In the genomic region with DNA sequence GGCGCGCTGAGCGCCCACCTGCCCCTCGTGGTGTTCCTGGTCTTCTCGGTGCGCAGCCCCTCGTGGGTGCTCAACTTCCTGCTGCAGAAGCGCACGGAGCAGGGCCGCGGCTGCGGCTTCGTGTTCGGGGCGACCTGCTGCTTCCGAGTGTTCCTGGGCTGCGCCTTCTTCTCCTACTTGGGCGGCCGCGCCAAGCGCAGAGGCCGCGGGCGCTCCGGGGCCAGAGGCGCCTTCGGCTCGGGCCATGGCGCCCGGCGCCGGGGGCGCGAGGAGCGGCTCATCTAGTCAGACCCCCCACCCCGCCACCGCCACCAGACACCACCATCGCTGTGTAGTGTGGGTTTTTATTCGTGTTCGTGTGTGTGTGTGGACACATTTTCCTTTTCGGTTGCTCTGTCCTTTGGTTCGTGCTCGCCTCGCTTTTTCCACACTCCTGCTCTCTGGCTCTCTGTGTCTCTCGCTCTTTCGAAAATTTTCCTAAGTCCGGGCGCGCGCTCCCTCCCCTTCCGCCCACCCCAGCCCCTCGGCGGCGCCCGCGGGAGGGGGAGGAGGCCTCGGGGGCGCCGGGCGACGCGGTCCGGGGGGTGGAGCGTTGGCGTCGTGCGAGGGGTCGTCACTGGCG, we compare ENCODE assay signal across 1 cellular context.
TF ChIP-seq lines count a peak whose summit lies in the region.

No MANE protein-coding gene starts in this region.

TF ChIP-seq in K562, 482 proteins besides CTCF, POLR2A, EP300 and RAD21 (continued from another document and continues in another):
- TF ChIP-seq, protein P1, sequence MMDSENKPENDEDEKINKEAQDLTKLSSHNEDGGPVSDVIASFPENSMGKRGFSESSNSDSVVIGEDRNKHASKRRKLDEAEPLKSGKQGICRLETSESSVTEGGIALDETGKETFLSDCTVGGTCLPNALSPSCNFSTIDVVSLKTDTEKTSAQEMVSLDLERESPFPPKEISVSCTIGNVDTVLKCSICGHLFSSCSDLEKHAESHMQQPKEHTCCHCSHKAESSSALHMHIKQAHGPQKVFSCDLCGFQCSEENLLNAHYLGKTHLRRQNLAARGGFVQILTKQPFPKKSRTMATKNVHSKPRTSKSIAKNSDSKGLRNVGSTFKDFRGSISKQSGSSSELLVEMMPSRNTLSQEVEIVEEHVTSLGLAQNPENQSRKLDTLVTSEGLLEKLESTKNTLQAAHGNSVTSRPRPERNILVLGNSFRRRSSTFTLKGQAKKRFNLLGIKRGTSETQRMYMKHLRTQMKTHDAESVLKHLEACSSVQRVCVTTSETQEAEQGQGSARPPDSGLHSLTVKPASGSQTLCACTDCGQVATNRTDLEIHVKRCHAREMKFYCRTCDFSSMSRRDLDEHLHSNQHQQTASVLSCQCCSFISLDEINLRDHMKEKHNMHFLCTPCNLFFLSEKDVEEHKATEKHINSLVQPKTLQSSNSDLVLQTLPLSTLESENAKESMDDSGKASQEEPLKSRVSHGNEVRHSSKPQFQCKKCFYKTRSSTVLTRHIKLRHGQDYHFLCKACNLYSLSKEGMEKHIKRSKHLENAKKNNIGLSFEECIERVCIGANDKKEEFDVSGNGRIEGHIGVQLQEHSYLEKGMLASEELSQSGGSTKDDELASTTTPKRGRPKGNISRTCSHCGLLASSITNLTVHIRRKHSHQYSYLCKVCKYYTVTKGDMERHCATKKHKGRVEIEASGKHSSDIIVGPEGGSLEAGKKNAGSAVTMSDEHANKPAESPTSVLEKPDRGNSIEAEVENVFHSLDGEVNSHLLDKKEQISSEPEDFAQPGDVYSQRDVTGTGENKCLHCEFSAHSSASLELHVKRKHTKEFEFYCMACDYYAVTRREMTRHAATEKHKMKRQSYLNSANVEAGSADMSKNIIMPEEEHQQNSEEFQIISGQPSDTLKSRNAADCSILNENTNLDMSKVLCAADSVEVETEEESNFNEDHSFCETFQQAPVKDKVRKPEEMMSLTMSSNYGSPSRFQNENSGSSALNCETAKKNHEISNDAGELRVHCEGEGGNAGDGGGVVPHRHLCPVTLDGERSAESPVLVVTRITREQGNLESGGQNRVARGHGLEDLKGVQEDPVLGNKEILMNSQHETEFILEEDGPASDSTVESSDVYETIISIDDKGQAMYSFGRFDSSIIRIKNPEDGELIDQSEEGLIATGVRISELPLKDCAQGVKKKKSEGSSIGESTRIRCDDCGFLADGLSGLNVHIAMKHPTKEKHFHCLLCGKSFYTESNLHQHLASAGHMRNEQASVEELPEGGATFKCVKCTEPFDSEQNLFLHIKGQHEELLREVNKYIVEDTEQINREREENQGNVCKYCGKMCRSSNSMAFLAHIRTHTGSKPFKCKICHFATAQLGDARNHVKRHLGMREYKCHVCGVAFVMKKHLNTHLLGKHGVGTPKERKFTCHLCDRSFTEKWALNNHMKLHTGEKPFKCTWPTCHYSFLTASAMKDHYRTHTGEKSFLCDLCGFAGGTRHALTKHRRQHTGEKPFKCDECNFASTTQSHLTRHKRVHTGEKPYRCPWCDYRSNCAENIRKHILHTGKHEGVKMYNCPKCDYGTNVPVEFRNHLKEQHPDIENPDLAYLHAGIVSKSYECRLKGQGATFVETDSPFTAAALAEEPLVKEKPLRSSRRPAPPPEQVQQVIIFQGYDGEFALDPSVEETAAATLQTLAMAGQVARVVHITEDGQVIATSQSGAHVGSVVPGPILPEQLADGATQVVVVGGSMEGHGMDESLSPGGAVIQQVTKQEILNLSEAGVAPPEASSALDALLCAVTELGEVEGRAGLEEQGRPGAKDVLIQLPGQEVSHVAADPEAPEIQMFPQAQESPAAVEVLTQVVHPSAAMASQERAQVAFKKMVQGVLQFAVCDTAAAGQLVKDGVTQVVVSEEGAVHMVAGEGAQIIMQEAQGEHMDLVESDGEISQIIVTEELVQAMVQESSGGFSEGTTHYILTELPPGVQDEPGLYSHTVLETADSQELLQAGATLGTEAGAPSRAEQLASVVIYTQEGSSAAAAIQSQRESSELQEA (IDR thresholded peaks at IDR 0.05; ENCODE audit: low read depth) = no peak
- TF ChIP-seq, protein P2, sequence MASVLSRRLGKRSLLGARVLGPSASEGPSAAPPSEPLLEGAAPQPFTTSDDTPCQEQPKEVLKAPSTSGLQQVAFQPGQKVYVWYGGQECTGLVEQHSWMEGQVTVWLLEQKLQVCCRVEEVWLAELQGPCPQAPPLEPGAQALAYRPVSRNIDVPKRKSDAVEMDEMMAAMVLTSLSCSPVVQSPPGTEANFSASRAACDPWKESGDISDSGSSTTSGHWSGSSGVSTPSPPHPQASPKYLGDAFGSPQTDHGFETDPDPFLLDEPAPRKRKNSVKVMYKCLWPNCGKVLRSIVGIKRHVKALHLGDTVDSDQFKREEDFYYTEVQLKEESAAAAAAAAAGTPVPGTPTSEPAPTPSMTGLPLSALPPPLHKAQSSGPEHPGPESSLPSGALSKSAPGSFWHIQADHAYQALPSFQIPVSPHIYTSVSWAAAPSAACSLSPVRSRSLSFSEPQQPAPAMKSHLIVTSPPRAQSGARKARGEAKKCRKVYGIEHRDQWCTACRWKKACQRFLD (CRISPR knock-in tag; IDR thresholded peaks at IDR 0.05) = no peak
- no peak for TF ChIP-seq MIER1 (IDR thresholded peaks at IDR 0.05; ENCODE audit: low read depth)
- TF ChIP-seq RBM22 (IDR thresholded peaks at IDR 0.05; ENCODE audit: low read depth, low read length, poor library complexity, severe bottlenecking) = peak; percentile 56
- TF ChIP-seq CREB1 (IDR thresholded peaks at IDR 0.05) = no peak
- no peak for TF ChIP-seq CREB1 (CRISPR knock-in tag; IDR thresholded peaks at IDR 0.05)
- TF ChIP-seq FOXJ2 (tag; IDR thresholded peaks at IDR 0.05) = no peak
- TF ChIP-seq, protein P3, sequence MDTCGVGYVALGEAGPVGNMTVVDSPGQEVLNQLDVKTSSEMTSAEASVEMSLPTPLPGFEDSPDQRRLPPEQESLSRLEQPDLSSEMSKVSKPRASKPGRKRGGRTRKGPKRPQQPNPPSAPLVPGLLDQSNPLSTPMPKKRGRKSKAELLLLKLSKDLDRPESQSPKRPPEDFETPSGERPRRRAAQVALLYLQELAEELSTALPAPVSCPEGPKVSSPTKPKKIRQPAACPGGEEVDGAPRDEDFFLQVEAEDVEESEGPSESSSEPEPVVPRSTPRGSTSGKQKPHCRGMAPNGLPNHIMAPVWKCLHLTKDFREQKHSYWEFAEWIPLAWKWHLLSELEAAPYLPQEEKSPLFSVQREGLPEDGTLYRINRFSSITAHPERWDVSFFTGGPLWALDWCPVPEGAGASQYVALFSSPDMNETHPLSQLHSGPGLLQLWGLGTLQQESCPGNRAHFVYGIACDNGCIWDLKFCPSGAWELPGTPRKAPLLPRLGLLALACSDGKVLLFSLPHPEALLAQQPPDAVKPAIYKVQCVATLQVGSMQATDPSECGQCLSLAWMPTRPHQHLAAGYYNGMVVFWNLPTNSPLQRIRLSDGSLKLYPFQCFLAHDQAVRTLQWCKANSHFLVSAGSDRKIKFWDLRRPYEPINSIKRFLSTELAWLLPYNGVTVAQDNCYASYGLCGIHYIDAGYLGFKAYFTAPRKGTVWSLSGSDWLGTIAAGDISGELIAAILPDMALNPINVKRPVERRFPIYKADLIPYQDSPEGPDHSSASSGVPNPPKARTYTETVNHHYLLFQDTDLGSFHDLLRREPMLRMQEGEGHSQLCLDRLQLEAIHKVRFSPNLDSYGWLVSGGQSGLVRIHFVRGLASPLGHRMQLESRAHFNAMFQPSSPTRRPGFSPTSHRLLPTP (IDR thresholded peaks at IDR 0.05; ENCODE audit: borderline replicate concordance, extremely low read depth, insufficient read length) = no peak
- no peak for TF ChIP-seq SREBF2 (CRISPR knock-in tag; IDR thresholded peaks at IDR 0.05)
- TF ChIP-seq, protein P4, sequence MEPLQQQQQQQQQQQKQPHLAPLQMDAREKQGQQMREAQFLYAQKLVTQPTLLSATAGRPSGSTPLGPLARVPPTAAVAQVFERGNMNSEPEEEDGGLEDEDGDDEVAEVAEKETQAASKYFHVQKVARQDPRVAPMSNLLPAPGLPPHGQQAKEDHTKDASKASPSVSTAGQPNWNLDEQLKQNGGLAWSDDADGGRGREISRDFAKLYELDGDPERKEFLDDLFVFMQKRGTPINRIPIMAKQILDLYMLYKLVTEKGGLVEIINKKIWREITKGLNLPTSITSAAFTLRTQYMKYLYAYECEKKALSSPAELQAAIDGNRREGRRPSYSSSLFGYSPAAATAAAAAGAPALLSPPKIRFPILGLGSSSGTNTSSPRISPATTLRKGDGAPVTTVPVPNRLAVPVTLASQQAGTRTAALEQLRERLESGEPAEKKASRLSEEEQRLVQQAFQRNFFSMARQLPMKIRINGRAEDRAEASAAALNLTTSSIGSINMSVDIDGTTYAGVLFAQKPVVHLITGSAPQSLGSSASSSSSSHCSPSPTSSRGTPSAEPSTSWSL (CRISPR knock-in tag; IDR thresholded peaks at IDR 0.05; ENCODE audit: borderline replicate concordance) = no peak
- no peak for TF ChIP-seq KLF6 (CRISPR knock-in tag; IDR thresholded peaks at IDR 0.05; ENCODE audit: borderline replicate concordance)
- TF ChIP-seq FUS (optimal IDR thresholded peaks at IDR 0.05; ENCODE audit: low read depth, low read length) = peak; percentile 20
- peak; percentile 56; the same call in 1 of the 2 replicates for TF ChIP-seq SAFB (IDR thresholded peaks at IDR 0.05; ENCODE audit: borderline replicate concordance, low read depth, low read length)
- TF ChIP-seq, protein P5, sequence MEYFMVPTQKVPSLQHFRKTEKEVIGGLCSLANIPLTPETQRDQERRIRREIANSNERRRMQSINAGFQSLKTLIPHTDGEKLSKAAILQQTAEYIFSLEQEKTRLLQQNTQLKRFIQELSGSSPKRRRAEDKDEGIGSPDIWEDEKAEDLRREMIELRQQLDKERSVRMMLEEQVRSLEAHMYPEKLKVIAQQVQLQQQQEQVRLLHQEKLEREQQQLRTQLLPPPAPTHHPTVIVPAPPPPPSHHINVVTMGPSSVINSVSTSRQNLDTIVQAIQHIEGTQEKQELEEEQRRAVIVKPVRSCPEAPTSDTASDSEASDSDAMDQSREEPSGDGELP (CRISPR knock-in tag; IDR thresholded peaks at IDR 0.05; ENCODE audit: borderline replicate concordance) = no peak
- TF ChIP-seq, protein P6, sequence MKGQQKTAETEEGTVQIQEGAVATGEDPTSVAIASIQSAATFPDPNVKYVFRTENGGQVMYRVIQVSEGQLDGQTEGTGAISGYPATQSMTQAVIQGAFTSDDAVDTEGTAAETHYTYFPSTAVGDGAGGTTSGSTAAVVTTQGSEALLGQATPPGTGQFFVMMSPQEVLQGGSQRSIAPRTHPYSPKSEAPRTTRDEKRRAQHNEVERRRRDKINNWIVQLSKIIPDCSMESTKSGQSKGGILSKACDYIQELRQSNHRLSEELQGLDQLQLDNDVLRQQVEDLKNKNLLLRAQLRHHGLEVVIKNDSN (CRISPR knock-in tag; IDR thresholded peaks at IDR 0.05) = no peak
- TF ChIP-seq ZNF551 (CRISPR knock-in tag; IDR thresholded peaks at IDR 0.05) = no peak
- TF ChIP-seq WHSC1 (IDR thresholded peaks at IDR 0.05; ENCODE audit: low read length) = no peak
- TF ChIP-seq, protein P7, sequence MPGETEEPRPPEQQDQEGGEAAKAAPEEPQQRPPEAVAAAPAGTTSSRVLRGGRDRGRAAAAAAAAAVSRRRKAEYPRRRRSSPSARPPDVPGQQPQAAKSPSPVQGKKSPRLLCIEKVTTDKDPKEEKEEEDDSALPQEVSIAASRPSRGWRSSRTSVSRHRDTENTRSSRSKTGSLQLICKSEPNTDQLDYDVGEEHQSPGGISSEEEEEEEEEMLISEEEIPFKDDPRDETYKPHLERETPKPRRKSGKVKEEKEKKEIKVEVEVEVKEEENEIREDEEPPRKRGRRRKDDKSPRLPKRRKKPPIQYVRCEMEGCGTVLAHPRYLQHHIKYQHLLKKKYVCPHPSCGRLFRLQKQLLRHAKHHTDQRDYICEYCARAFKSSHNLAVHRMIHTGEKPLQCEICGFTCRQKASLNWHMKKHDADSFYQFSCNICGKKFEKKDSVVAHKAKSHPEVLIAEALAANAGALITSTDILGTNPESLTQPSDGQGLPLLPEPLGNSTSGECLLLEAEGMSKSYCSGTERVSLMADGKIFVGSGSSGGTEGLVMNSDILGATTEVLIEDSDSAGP (CRISPR knock-in tag; IDR thresholded peaks at IDR 0.05) = no peak
- no peak for TF ChIP-seq SRSF1 (IDR thresholded peaks at IDR 0.05; ENCODE audit: low read depth, low read length)
- no peak for TF ChIP-seq ZNF583 (CRISPR knock-in tag; IDR thresholded peaks at IDR 0.05)
- TF ChIP-seq, protein P8, sequence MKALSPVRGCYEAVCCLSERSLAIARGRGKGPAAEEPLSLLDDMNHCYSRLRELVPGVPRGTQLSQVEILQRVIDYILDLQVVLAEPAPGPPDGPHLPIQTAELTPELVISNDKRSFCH (CRISPR knock-in tag; IDR thresholded peaks at IDR 0.05) = no peak
- TF ChIP-seq, protein P8 (tag; IDR thresholded peaks at IDR 0.05) = no peak
- TF ChIP-seq CSDE1 (IDR thresholded peaks at IDR 0.05) = no peak
- TF ChIP-seq SLC30A9 (CRISPR knock-in tag; IDR thresholded peaks at IDR 0.05) = no peak
- TF ChIP-seq ZNF316 (IDR thresholded peaks at IDR 0.05) = no peak
- TF ChIP-seq CBFB (CRISPR knock-in tag; IDR thresholded peaks at IDR 0.05) = no peak
- TF ChIP-seq BRCA1 (IDR thresholded peaks at IDR 0.05) = no peak
- no peak for TF ChIP-seq BRCA1 (CRISPR knock-in tag; IDR thresholded peaks at IDR 0.05)
